1 cellular context compared by ENCODE assay signal in the genomic region with DNA sequence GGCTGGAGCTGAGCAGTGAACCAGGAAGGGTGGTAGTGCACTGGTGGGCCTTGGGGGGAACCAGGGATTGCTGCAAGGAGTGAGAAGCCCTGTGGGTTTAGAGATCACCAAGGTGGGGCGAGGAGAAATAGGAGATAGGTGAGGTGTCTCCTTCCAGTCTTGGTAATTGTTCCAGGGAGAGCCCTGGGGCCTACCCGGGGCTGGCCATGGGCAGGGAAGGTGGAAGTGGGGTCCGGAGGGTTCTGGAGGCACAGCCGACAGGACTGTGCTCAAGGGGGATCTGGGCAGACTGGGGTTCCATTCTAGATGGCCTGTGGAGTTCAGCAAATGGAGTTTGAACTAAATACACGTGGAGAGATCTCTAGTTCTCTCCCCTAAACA.
TF ChIP-seq lines count a peak whose summit lies in the region.

No MANE protein-coding gene starts in this region.

TF ChIP-seq in HepG2, 621 proteins besides CTCF, POLR2A, EP300 and RAD21:
- TF ChIP-seq ZBTB42 (CRISPR knock-in tag; IDR thresholded peaks at IDR 0.05) (0 out of 2 replicates have a peak, but pooled peaks have one; percentile 50), MBNL3 (CRISPR knock-in tag; conservative IDR thresholded peaks at IDR 0.05) (no peak), ZNF234 (CRISPR knock-in tag; conservative IDR thresholded peaks at IDR 0.05) (0 out of 2 replicates have a peak, but pooled peaks have one; percentile 3), ZNF777 (CRISPR knock-in tag; IDR thresholded peaks at IDR 0.05) (0 out of 2 replicates have a peak, but pooled peaks have one; percentile 1), ZNF446 (CRISPR knock-in tag; IDR thresholded peaks at IDR 0.05) (peak; percentile 74; the same call in 1 of the 2 replicates), FOXJ3 (CRISPR knock-in tag; IDR thresholded peaks at IDR 0.05; ENCODE audit: borderline replicate concordance) (no peak), CHD4 (IDR thresholded peaks at IDR 0.05; ENCODE audit: borderline replicate concordance, low read length) (0 out of 2 replicates have a peak, but pooled peaks have one; percentile 28)
- TF ChIP-seq, protein P1, sequence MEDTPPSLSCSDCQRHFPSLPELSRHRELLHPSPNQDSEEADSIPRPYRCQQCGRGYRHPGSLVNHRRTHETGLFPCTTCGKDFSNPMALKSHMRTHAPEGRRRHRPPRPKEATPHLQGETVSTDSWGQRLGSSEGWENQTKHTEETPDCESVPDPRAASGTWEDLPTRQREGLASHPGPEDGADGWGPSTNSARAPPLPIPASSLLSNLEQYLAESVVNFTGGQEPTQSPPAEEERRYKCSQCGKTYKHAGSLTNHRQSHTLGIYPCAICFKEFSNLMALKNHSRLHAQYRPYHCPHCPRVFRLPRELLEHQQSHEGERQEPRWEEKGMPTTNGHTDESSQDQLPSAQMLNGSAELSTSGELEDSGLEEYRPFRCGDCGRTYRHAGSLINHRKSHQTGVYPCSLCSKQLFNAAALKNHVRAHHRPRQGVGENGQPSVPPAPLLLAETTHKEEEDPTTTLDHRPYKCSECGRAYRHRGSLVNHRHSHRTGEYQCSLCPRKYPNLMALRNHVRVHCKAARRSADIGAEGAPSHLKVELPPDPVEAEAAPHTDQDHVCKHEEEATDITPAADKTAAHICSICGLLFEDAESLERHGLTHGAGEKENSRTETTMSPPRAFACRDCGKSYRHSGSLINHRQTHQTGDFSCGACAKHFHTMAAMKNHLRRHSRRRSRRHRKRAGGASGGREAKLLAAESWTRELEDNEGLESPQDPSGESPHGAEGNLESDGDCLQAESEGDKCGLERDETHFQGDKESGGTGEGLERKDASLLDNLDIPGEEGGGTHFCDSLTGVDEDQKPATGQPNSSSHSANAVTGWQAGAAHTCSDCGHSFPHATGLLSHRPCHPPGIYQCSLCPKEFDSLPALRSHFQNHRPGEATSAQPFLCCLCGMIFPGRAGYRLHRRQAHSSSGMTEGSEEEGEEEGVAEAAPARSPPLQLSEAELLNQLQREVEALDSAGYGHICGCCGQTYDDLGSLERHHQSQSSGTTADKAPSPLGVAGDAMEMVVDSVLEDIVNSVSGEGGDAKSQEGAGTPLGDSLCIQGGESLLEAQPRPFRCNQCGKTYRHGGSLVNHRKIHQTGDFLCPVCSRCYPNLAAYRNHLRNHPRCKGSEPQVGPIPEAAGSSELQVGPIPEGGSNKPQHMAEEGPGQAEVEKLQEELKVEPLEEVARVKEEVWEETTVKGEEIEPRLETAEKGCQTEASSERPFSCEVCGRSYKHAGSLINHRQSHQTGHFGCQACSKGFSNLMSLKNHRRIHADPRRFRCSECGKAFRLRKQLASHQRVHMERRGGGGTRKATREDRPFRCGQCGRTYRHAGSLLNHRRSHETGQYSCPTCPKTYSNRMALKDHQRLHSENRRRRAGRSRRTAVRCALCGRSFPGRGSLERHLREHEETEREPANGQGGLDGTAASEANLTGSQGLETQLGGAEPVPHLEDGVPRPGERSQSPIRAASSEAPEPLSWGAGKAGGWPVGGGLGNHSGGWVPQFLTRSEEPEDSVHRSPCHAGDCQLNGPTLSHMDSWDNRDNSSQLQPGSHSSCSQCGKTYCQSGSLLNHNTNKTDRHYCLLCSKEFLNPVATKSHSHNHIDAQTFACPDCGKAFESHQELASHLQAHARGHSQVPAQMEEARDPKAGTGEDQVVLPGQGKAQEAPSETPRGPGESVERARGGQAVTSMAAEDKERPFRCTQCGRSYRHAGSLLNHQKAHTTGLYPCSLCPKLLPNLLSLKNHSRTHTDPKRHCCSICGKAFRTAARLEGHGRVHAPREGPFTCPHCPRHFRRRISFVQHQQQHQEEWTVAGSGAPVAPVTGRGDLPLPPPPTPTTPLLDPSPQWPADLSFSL (CRISPR knock-in tag; IDR thresholded peaks at IDR 0.05): peak; percentile 12; the same call in 1 of the 2 replicates
- TF ChIP-seq, protein P2, sequence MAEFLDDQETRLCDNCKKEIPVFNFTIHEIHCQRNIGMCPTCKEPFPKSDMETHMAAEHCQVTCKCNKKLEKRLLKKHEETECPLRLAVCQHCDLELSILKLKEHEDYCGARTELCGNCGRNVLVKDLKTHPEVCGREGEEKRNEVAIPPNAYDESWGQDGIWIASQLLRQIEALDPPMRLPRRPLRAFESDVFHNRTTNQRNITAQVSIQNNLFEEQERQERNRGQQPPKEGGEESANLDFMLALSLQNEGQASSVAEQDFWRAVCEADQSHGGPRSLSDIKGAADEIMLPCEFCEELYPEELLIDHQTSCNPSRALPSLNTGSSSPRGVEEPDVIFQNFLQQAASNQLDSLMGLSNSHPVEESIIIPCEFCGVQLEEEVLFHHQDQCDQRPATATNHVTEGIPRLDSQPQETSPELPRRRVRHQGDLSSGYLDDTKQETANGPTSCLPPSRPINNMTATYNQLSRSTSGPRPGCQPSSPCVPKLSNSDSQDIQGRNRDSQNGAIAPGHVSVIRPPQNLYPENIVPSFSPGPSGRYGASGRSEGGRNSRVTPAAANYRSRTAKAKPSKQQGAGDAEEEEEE (CRISPR knock-in tag; IDR thresholded peaks at IDR 0.05; ENCODE audit: borderline replicate concordance): 0 out of 2 replicates have a peak, but pooled peaks have one; percentile 39
- TF ChIP-seq, protein P3, sequence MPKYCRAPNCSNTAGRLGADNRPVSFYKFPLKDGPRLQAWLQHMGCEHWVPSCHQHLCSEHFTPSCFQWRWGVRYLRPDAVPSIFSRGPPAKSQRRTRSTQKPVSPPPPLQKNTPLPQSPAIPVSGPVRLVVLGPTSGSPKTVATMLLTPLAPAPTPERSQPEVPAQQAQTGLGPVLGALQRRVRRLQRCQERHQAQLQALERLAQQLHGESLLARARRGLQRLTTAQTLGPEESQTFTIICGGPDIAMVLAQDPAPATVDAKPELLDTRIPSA (CRISPR knock-in tag; IDR thresholded peaks at IDR 0.05; ENCODE audit: borderline replicate concordance): peak; percentile 16; the same call in 1 of the 2 replicates
